Comparison of ENCODE assay signal across 20 cellular contexts in the genomic region with DNA sequence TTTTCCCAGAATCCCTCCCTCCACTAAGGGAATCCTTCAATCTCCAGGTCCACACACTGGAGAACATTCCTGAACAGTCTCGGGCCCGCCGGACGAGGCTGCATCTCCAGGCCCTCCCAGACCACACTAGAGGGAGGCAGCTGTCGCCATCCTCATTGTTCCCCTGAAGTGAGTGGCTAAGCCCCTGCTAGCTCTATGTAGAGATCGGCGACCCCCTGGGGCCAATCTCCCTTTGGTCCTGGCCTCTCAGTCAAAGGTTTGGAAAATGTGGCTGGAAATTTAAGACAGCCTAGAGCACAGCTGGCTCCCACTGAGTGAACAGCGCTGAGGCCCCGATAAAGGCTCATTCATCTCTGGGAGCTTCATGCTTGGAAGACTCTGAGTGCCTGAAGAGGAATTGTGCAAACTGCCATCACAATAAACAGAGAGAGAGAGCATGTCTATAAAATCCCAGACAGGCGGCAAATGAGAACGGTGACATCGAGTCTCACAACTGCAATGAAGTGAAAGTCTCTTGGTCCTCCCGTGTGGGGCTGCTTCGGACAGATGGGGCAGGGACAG.
"Had no signal": no experiment of that assay in that cellular context is flagged by ENCODE, and none has a peak within 500 bp of the region (broad histone marks: within the 10 kb centered on the region; RNA-seq: fewer than 3 reads in every experiment).

No MANE protein-coding gene starts in this region.

- H3K27ac ChIP-seq: cardiac muscle cell, left ventricle myocardium inferior, prostate gland, right lobe of liver, transverse colon had no signal

- H3K36me3 Mint-ChIP-seq: memory B cell had no signal

- H3K4me3 Mint-ChIP-seq: activated CD8-positive, alpha-beta T cell treated with anti-CD3 and anti-CD28 coated beads for 36 hours; memory B cell; naive thymus-derived CD8-positive, alpha-beta T cell; WTC11 had no signal

- H3K4me1 Mint-ChIP-seq: naive thymus-derived CD8-positive, alpha-beta T cell; WTC11 had no signal

- H3K9me3 Mint-ChIP-seq: activated naive CD4-positive, alpha-beta T cell treated with anti-CD3 and anti-CD28 coated beads, Interleukin-2, amount 50 U/mL, for 72 hours had no signal

- H3K27ac Mint-ChIP-seq: activated CD8-positive, alpha-beta T cell treated with anti-CD3 and anti-CD28 coated beads for 36 hours; activated naive CD4-positive, alpha-beta T cell treated with anti-CD3 and anti-CD28 coated beads, Interleukin-2, amount 50 U/mL, for 72 hours; memory B cell; naive thymus-derived CD8-positive, alpha-beta T cell; WTC11 had no signal

- DNase-seq: activated CD4-positive, alpha-beta T cell treated with anti-CD3 and anti-CD28 coated beads for 48 hours; activated CD8-positive, alpha-beta memory T cell treated with anti-CD3 and anti-CD28 coated beads, Interleukin-2, amount 50 U/mL, for 4 hours; activated CD8-positive, alpha-beta T cell treated with anti-CD3 and anti-CD28 coated beads for 36 hours; activated gamma-delta T cell; activated T-cell treated with anti-CD3 and anti-CD28 coated beads, Interleukin-2, amount 50 U/mL, for 48 hours; erythroblast; hippocampal formation; left ventricle myocardium inferior; naive thymus-derived CD8-positive, alpha-beta T cell; right lobe of liver; stimulated activated CD4-positive, alpha-beta T cell treated with anti-CD3 and anti-CD28 coated beads, Interleukin-4, amount 100 ng/mL, for 4 hours; stimulated activated CD8-positive, alpha-beta memory T cell treated with anti-CD3 and anti-CD28 coated beads, Interleukin-4, amount 100 ng/mL, for 48 hours; stimulated activated naive CD4-positive, alpha-beta T cell treated with Interleukin-2 at 50 U/mL for 16 hours; transverse colon had no signal

- H3K4me1 ChIP-seq: left ventricle myocardium inferior, prostate gland, right lobe of liver, transverse colon had no signal

- ATAC-seq: activated CD8-positive, alpha-beta T cell treated with anti-CD3 and anti-CD28 coated beads for 36 hours; activated naive CD4-positive, alpha-beta T cell treated with anti-CD3 and anti-CD28 coated beads, Interleukin-2, amount 50 U/mL, for 72 hours; naive thymus-derived CD8-positive, alpha-beta T cell; right lobe of liver; WTC11 had no signal

- H3K36me3 ChIP-seq: cardiac muscle cell, left ventricle myocardium inferior, prostate gland, right lobe of liver, transverse colon had no signal

- H3K9me3 ChIP-seq: prostate gland, right lobe of liver, transverse colon had no signal

- H3K4me3 ChIP-seq: cardiac muscle cell, left ventricle myocardium inferior, prostate gland, right lobe of liver, smooth muscle cell, transverse colon had no signal

- H3K27me3 ChIP-seq: cardiac muscle cell, right lobe of liver, transverse colon had no signal
